In the genomic region with DNA sequence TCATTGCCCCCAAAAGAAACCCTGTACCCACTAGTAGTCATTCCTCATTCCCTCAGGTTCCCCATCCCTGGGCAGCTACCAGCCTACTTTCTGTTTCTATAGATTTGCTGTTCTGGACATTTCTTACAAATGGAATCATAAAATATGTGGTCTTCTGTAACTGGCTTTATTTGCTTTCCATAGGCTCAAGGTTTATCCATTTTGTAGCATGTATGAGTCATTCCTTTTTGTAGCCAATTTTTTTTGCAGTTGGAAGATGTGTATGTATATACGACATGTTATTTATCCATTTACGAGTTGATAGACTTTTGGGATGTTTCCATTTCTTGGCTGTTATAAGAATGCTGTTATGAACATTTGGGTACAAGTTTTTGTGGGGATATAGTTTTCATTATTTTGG, we compare ENCODE assay signal across 21 cellular contexts.
DNase-seq lines count a peak whose midpoint lies in the region; ATAC-seq, FAIRE-seq and TF ChIP-seq lines count a peak whose summit lies in the region.
"Had no signal": no experiment of that assay in that cellular context is flagged by ENCODE, and none has a peak within 500 bp of the region (broad histone marks: within the 10 kb centered on the region; RNA-seq: fewer than 3 reads in every experiment).

No MANE protein-coding gene starts in this region.

- H3K9me3 Mint-ChIP-seq in astrocyte (ENCODE audit: unreplicated experiment): no peaks in the 10 kb centered on the region

- H3K9ac ChIP-seq in astrocyte (ENCODE audit: low read length) (no peak overlapping the region), mesenchymal stem cell (ENCODE audit: low read length) (no peak overlapping the region)

- no peaks in the 10 kb centered on the region for H3K36me3 ChIP-seq in left ventricle myocardium inferior
- H3K36me3 ChIP-seq in astrocyte (ENCODE audit: insufficient read depth, low read length): no peaks in the 10 kb centered on the region
- H3K36me3 ChIP-seq in mesenchymal stem cell (ENCODE audit: control insufficient read depth in 1 of 2, insufficient read depth in 2 of 2, low read depth in 1 of 2, low read length in 2 of 2): no peaks in the 10 kb centered on the region
- H3K36me3 ChIP-seq in mucosa of descending colon (ENCODE audit: low read depth): no peaks in the 10 kb centered on the region
- H3K36me3 ChIP-seq: Peyer's patch had no signal

- H3K4ac ChIP-seq in mesenchymal stem cell (ENCODE audit: low read depth in 1 of 2, low read length in 2 of 2): no peak overlapping the region

- no peak overlapping the region for H3K27ac Mint-ChIP-seq in astrocyte (ENCODE audit: unreplicated experiment)
- H3K27ac Mint-ChIP-seq: CD4-positive, alpha-beta T cell had no signal

- H3K79me1 ChIP-seq in mesenchymal stem cell (replicated peaks; ENCODE audit: low read length, poor library complexity, severe bottlenecking): no peaks in the 10 kb centered on the region

- H3K14ac ChIP-seq in mesenchymal stem cell (ENCODE audit: low read length in 2 of 2): no peak overlapping the region

- H4K20me1 ChIP-seq in astrocyte (ENCODE audit: insufficient read depth, low read length): no peaks in the 10 kb centered on the region

- no peaks in the 10 kb centered on the region for H3K36me3 Mint-ChIP-seq in astrocyte (ENCODE audit: low read depth, unreplicated experiment)

- H3K4me3 ChIP-seq in left ventricle myocardium inferior (no peak overlapping the region), astrocyte (ENCODE audit: insufficient read depth, low read depth, low read length) (no peak overlapping the region), mesenchymal stem cell (ENCODE audit: insufficient read depth in 1 of 2, low read depth in 1 of 2, low read length in 2 of 2) (no peak overlapping the region), mucosa of descending colon (no peak overlapping the region)
- H3K4me3 ChIP-seq: Peyer's patch had no signal

- TF ChIP-seq CTCF in left ventricle myocardium inferior (IDR thresholded peaks at IDR 0.05; ENCODE audit: borderline replicate concordance): no peak
- no peak for TF ChIP-seq CTCF in astrocyte (IDR thresholded peaks at IDR 0.05; ENCODE audit: insufficient read depth, low read depth, low read length)
- no peak for TF ChIP-seq CTCF in mucosa of descending colon (IDR thresholded peaks at IDR 0.05)

- no peak overlapping the region for H2AFZ ChIP-seq in astrocyte (ENCODE audit: low read depth, low read length)
- H2AFZ ChIP-seq in mesenchymal stem cell (ENCODE audit: low read depth, low read length): no peak overlapping the region

- H2BK12ac ChIP-seq in mesenchymal stem cell (ENCODE audit: low read length in 2 of 2): no peak overlapping the region

- no peak overlapping the region for H2BK15ac ChIP-seq in mesenchymal stem cell (ENCODE audit: low read depth, poor library complexity, severe bottlenecking)

- intact Hi-C loops in left ventricle myocardium inferior (cut with micrococcal nuclease): no loop called here
- intact Hi-C loops in Right ventricle myocardium inferior (cut with DNase I): no loop called here
- intact Hi-C loops in mucosa of descending colon (cut with DNase I, micrococcal nuclease): no loop called here

- 93% methylated on average over 2 of the region's 2 CpGs for WGBS in mesenchymal stem cell

- H3K27ac ChIP-seq in left ventricle myocardium inferior (replicated peaks) (peak overlapping the region; percentile 70), astrocyte (ENCODE audit: low read depth, low read length) (no peak overlapping the region), mesenchymal stem cell (ENCODE audit: low read length, poor library complexity, severe bottlenecking) (no peak overlapping the region)

- H3K23ac ChIP-seq in mesenchymal stem cell (ENCODE audit: low read length in 2 of 2): no peak overlapping the region

- no peak overlapping the region for H2AK5ac ChIP-seq in mesenchymal stem cell (ENCODE audit: low read length, severe bottlenecking)

- H3K18ac ChIP-seq in mesenchymal stem cell (ENCODE audit: low read depth in 1 of 2, low read length in 2 of 2): no peak overlapping the region

- no peaks in the 10 kb centered on the region for H3K9me3 ChIP-seq in left ventricle myocardium inferior (replicated peaks)
- no peaks in the 10 kb centered on the region for H3K9me3 ChIP-seq in astrocyte (ENCODE audit: insufficient read depth, low read depth, low read length)
- H3K9me3 ChIP-seq in mesenchymal stem cell (ENCODE audit: control insufficient read depth, low read length): no peaks in the 10 kb centered on the region
- H3K9me3 ChIP-seq in mucosa of descending colon: no peaks in the 10 kb centered on the region
- H3K9me3 ChIP-seq: Peyer's patch had no signal

- no peak overlapping the region for H2BK5ac ChIP-seq in mesenchymal stem cell (ENCODE audit: low read depth, low read length, poor library complexity, severe bottlenecking)

- H3K27me3 ChIP-seq in left ventricle myocardium inferior (ENCODE audit: low read depth) (no peaks in the 10 kb centered on the region), astrocyte (ENCODE audit: insufficient read depth, low read length) (no peaks in the 10 kb centered on the region), mesenchymal stem cell (ENCODE audit: control insufficient read depth in 1 of 2, insufficient read depth in 1 of 2, low read length in 2 of 2) (no peaks in the 10 kb centered on the region)
- H3K27me3 ChIP-seq: Peyer's patch had no signal

- H4K8ac ChIP-seq in mesenchymal stem cell (ENCODE audit: low read length): no peak overlapping the region

- no peak overlapping the region for H3K4me3 Mint-ChIP-seq in astrocyte (ENCODE audit: unreplicated experiment)
- H3K4me3 Mint-ChIP-seq: CD4-positive, alpha-beta T cell had no signal

- no peaks in the 10 kb centered on the region for H3K27me3 Mint-ChIP-seq in astrocyte (ENCODE audit: low read depth, unreplicated experiment)
- H3K27me3 Mint-ChIP-seq: CD4-positive, alpha-beta T cell had no signal

- H3K4me1 Mint-ChIP-seq in astrocyte (ENCODE audit: low read depth, unreplicated experiment): peaks cover 32% of the 10 kb centered on the region

- no peaks in the 10 kb centered on the region for H3K79me2 ChIP-seq in astrocyte (ENCODE audit: insufficient read depth, low read length)

- DNase-seq in left ventricle myocardium inferior (no peak), Right ventricle myocardium inferior (ENCODE audit: missing footprints) (no peak), astrocyte (ENCODE audit: low read depth) (no peak), mesenchymal stem cell (peak; percentile 8), NAMALWA (ENCODE audit: low spot score) (no peak), mucosa of descending colon (no peak)
- DNase-seq: 8988T; Calu3; CD4-positive, alpha-beta T cell; DMS79; NCI-H1105; NCI-H187; NCI-H446 treated with DMSO at 0.1 percent for 48 hours; NCI-H774; Peyer's patch; SHP77 had no signal

- H3K4me1 ChIP-seq in left ventricle myocardium inferior (peaks cover 55% of the 10 kb centered on the region), astrocyte (ENCODE audit: insufficient read depth, low read length) (peaks cover 10% of the 10 kb centered on the region), mesenchymal stem cell (ENCODE audit: control insufficient read depth, insufficient read depth, low read depth, low read length) (peaks cover 2% of the 10 kb centered on the region), mucosa of descending colon (ENCODE audit: low read depth) (peaks cover 3% of the 10 kb centered on the region)

- FAIRE-seq in astrocyte (lab: Jason Lieb, UNC): peak; percentile 20
- FAIRE-seq: G401.6, GM12892 had no signal

- no peak overlapping the region for H2BK120ac ChIP-seq in mesenchymal stem cell (ENCODE audit: low read depth, low read length)

- ATAC-seq in Right ventricle myocardium inferior (no peak), HG02642 (IDR thresholded peaks at IDR 0.05; ENCODE audit: poor library complexity, unreplicated experiment) (no peak), GM18519 (IDR thresholded peaks at IDR 0.05; ENCODE audit: low FRiP score, unreplicated experiment) (no peak), mucosa of descending colon (no peak)
- ATAC-seq: SK-N-SH treated with all-trans-retinoic acid at 6 μM for 48 hours had no signal

- no peak overlapping the region for H4K91ac ChIP-seq in mesenchymal stem cell (ENCODE audit: low read length)

- H3K4me2 ChIP-seq in astrocyte (ENCODE audit: low read length): no peak overlapping the region
- H3K4me2 ChIP-seq in mesenchymal stem cell (ENCODE audit: low read length, poor library complexity, severe bottlenecking): no peak overlapping the region
